Comparison of ENCODE assay signal across 19 cellular contexts in the genomic region with DNA sequence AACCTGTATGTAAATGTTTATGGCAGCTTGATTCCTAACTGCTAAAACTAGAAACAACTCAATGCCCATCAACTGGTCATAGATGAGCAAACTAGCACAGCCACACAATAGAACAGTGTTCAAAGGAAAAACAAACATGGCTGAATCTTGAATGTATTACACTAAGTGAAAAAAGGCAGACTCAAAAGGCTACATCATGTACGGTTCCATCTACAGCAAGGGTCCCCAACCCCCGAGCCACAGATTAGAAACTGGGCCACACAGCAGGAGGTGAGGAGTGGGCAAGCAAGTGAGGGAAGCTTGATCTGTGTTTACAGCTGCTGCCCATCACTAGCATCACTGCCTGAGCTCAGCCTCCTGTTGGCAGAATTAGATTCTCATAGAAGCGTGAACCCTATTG. TPM values are rescaled to one million over a fixed set of nuclear protein-coding genes. Genes with fewer than 3 reads are reported as not detected.
DNase-seq lines count a peak whose midpoint lies in the region; ATAC-seq and TF ChIP-seq lines count a peak whose summit lies in the region.
"Had no signal": no experiment of that assay in that cellular context is flagged by ENCODE, and none has a peak within 500 bp of the region (broad histone marks: within the 10 kb centered on the region; RNA-seq: fewer than 3 reads in every experiment).

No MANE protein-coding gene starts in this region.

- H3K27ac ChIP-seq in psoas muscle = peak overlapping the region; percentile 70
- H3K27ac ChIP-seq in effector memory CD4-positive, alpha-beta T cell (ENCODE audit: insufficient read depth, low read length, poor library complexity, severe bottlenecking) = no peak overlapping the region
- H3K27ac ChIP-seq in tibial artery = no peak overlapping the region
- H3K27ac ChIP-seq: pancreas, Peyer's patch, uterus had no signal

- H3K4me1 Mint-ChIP-seq in T-helper 2 cell treated with Interferon-gamma antibody and Interleukin-4, amounts not matched to agents 5 μg/mL and 100 μg/mL, for 36 hours (ENCODE audit: low read depth) = peaks cover 12% of the 10 kb centered on the region
- H3K4me1 Mint-ChIP-seq in HFFc6 (ENCODE audit: low read depth) (peaks cover 49% of the 10 kb centered on the region), chondrocyte (ENCODE audit: low read depth) (peaks cover 23% of the 10 kb centered on the region)

- H3K9me3 ChIP-seq in psoas muscle (no peaks in the 10 kb centered on the region), tibial artery (no peaks in the 10 kb centered on the region)
- no peaks in the 10 kb centered on the region for H3K9me3 ChIP-seq in effector memory CD4-positive, alpha-beta T cell (ENCODE audit: control insufficient read depth, low read length)
- H3K9me3 ChIP-seq: left lung, pancreas, Peyer's patch, uterus had no signal

- H3K9me3 Mint-ChIP-seq in T-helper 2 cell treated with Interferon-gamma antibody and Interleukin-4, amounts not matched to agents 5 μg/mL and 100 μg/mL, for 36 hours = no peaks in the 10 kb centered on the region
- no peaks in the 10 kb centered on the region for H3K9me3 Mint-ChIP-seq in HFFc6
- H3K9me3 Mint-ChIP-seq in chondrocyte (ENCODE audit: low read depth) = no peaks in the 10 kb centered on the region
- H3K9me3 Mint-ChIP-seq: stimulated activated naive B cell treated with anti-CD40 and anti-IgM and Interleukin-4, amounts not matched to agents 10 μg/mL and 1 μg/mL and 100 μg/mL, for 72 hours had no signal

- H3K27me3 Mint-ChIP-seq in T-helper 2 cell treated with Interferon-gamma antibody and Interleukin-4, amounts not matched to agents 5 μg/mL and 100 μg/mL, for 36 hours (ENCODE audit: low read depth) = no peaks in the 10 kb centered on the region
- no peaks in the 10 kb centered on the region for H3K27me3 Mint-ChIP-seq in HFFc6 (ENCODE audit: insufficient read depth)
- no peaks in the 10 kb centered on the region for H3K27me3 Mint-ChIP-seq in chondrocyte (ENCODE audit: low read depth)
- H3K27me3 Mint-ChIP-seq: activated CD8-positive, alpha-beta memory T cell treated with anti-CD3 and anti-CD28 coated beads, Interleukin-2, amount 10 ng/mL, durations not matched to agents 7 days and 5 days; stimulated activated naive B cell treated with anti-CD40 and anti-IgM and Interleukin-4, amounts not matched to agents 10 μg/mL and 1 μg/mL and 100 μg/mL, for 72 hours had no signal

- H3K4me1 ChIP-seq in psoas muscle = peaks cover 31% of the 10 kb centered on the region
- no peaks in the 10 kb centered on the region for H3K4me1 ChIP-seq in effector memory CD4-positive, alpha-beta T cell (ENCODE audit: control insufficient read depth, insufficient read depth, low read length, poor library complexity, severe bottlenecking)
- H3K4me1 ChIP-seq in tibial artery = peaks cover 0 to 11% (median under 1%) of the 10 kb centered on the region in 4 donors
- H3K4me1 ChIP-seq: pancreas, Peyer's patch, uterus had no signal

- TF ChIP-seq CTCF in HFFc6 (IDR thresholded peaks at IDR 0.05) (no peak), chondrocyte (IDR thresholded peaks at IDR 0.05) (no peak), psoas muscle (IDR thresholded peaks at IDR 0.05) (no peak), tibial artery (IDR thresholded peaks at IDR 0.05) (no peak)

- H3K27ac Mint-ChIP-seq in T-helper 2 cell treated with Interferon-gamma antibody and Interleukin-4, amounts not matched to agents 5 μg/mL and 100 μg/mL, for 36 hours = peak overlapping the region; percentile 27
- H3K27ac Mint-ChIP-seq in HFFc6 = peak overlapping the region; percentile 93
- peak overlapping the region; percentile 32 for H3K27ac Mint-ChIP-seq in chondrocyte (ENCODE audit: unreplicated experiment)
- H3K27ac Mint-ChIP-seq: activated CD8-positive, alpha-beta memory T cell treated with anti-CD3 and anti-CD28 coated beads, Interleukin-2, amount 10 ng/mL, durations not matched to agents 7 days and 5 days; stimulated activated naive B cell treated with anti-CD40 and anti-IgM and Interleukin-4, amounts not matched to agents 10 μg/mL and 1 μg/mL and 100 μg/mL, for 72 hours had no signal

- H3K27me3 ChIP-seq in psoas muscle (ENCODE audit: insufficient read depth in 3 of 3, low read length in 2 of 3) (no peaks in the 10 kb centered on the region), tibial artery (no peaks in the 10 kb centered on the region)
- no peaks in the 10 kb centered on the region for H3K27me3 ChIP-seq in effector memory CD4-positive, alpha-beta T cell (replicated peaks; ENCODE audit: control insufficient read depth, insufficient read depth, low read length, poor library complexity, severe bottlenecking)
- H3K27me3 ChIP-seq: left lung, pancreas, Peyer's patch, uterus had no signal

- ATAC-seq in psoas muscle = no peak
- ATAC-seq: activated CD8-positive, alpha-beta memory T cell treated with anti-CD3 and anti-CD28 coated beads, Interleukin-2, amount 10 ng/mL, durations not matched to agents 7 days and 5 days; left lung; pancreas; stimulated activated naive B cell treated with anti-CD40 and anti-IgM and Interleukin-4, amounts not matched to agents 10 μg/mL and 1 μg/mL and 100 μg/mL, for 72 hours had no signal

- peaks cover 0 to 59% of the 10 kb centered on the region in 2 donors for H3K36me3 ChIP-seq in psoas muscle (ENCODE audit: insufficient read depth in 1 of 2, low read depth in 1 of 2)
- H3K36me3 ChIP-seq in effector memory CD4-positive, alpha-beta T cell (ENCODE audit: control insufficient read depth, insufficient read depth, low read length) = peaks cover 28% of the 10 kb centered on the region
- H3K36me3 ChIP-seq in tibial artery = peaks cover 8 to 62% (median 46%) of the 10 kb centered on the region in 3 donors
- H3K36me3 ChIP-seq: uterus had no signal

- DNase-seq in T-helper 2 cell treated with Interferon-gamma antibody and Interleukin-4, amounts not matched to agents 5 μg/mL and 100 μg/mL, for 36 hours (ENCODE audit: low spot score) = no peak
- no peak for DNase-seq in T-helper 2 cell
- DNase-seq in HFFc6 = no peak
- no peak for DNase-seq in chondrocyte (ENCODE audit: low spot score)
- peak in 1 of 2 donors; percentile 39 for DNase-seq in psoas muscle
- no peak for DNase-seq in effector memory CD4-positive, alpha-beta T cell
- DNase-seq in tibial artery = no peak
- no peak for DNase-seq in stimulated activated naive CD4-positive, alpha-beta T cell (lab: John Stamatoyannopoulos, UW)
- DNase-seq: activated CD8-positive, alpha-beta memory T cell treated with anti-CD3 and anti-CD28 coated beads, Interleukin-2, amount 10 ng/mL, durations not matched to agents 7 days and 5 days; activated naive CD4-positive, alpha-beta T cell treated with anti-CD3 and anti-CD28 coated beads, Interleukin-2, amount 50 U/mL, for 16 hours; left lung; NCI-H1048; NCI-H2081 treated with DMSO at 0.1 percent for 48 hours; NCI-H774; pancreas; Peyer's patch; stimulated activated CD4-positive, alpha-beta T cell treated with anti-CD3 and anti-CD28 coated beads, Interleukin-12 subunit alpha, Interleukin-12 subunit beta, amount 100 ng/mL, for 4 hours; stimulated activated naive B cell treated with anti-CD40 and anti-IgM and Interleukin-4, amounts not matched to agents 10 μg/mL and 1 μg/mL and 100 μg/mL, for 72 hours; uterus had no signal

- intact Hi-C loops in psoas muscle (cut with DNase I) (loop anchor here in 1 of 2 donors (10.0 kb wide), 1 partner anchor 56 kb away; no protein-coding TSS in a partner anchor), tibial artery (cut with DNase I; ENCODE audit: low total_unique reads) (no loop called here)

- H3K36me3 Mint-ChIP-seq in T-helper 2 cell treated with Interferon-gamma antibody and Interleukin-4, amounts not matched to agents 5 μg/mL and 100 μg/mL, for 36 hours (ENCODE audit: low read depth) = peaks cover 35% of the 10 kb centered on the region
- peaks cover 33% of the 10 kb centered on the region for H3K36me3 Mint-ChIP-seq in HFFc6 (ENCODE audit: low read depth)
- H3K36me3 Mint-ChIP-seq in chondrocyte (ENCODE audit: low read depth) = peaks cover 15% of the 10 kb centered on the region

- H3K4me3 ChIP-seq in psoas muscle (no peak overlapping the region), tibial artery (no peak overlapping the region)
- H3K4me3 ChIP-seq in effector memory CD4-positive, alpha-beta T cell (ENCODE audit: insufficient read depth, low read depth, low read length, poor library complexity, severe bottlenecking) = no peak overlapping the region
- H3K4me3 ChIP-seq: left lung, pancreas, Peyer's patch, uterus had no signal

- H3K4me3 Mint-ChIP-seq in T-helper 2 cell treated with Interferon-gamma antibody and Interleukin-4, amounts not matched to agents 5 μg/mL and 100 μg/mL, for 36 hours = no peak overlapping the region
- no peak overlapping the region for H3K4me3 Mint-ChIP-seq in HFFc6
- no peak overlapping the region for H3K4me3 Mint-ChIP-seq in chondrocyte (ENCODE audit: unreplicated experiment)
- H3K4me3 Mint-ChIP-seq: activated CD8-positive, alpha-beta memory T cell treated with anti-CD3 and anti-CD28 coated beads, Interleukin-2, amount 10 ng/mL, durations not matched to agents 7 days and 5 days; stimulated activated naive B cell treated with anti-CD40 and anti-IgM and Interleukin-4, amounts not matched to agents 10 μg/mL and 1 μg/mL and 100 μg/mL, for 72 hours had no signal

- 85 to 92% (median 91%) methylated on average over 3 of the region's 3 CpGs for whole genome bisulfite sequencing in psoas muscle, 3 donors

RNA-seq across cellular contexts. Expression of a gene that starts 8.0 kb away (rescaled TPM):
- total RNA-seq in HFFc6 (2021; fragmentation: NEBNext Ultra II Directional; extraction: Animal tissue kit (Norgen Biotek cat#: 25700)) = 10 to 100 TPM; 40.1 to 57.5 (median 49.4) TPM
- total RNA-seq in chondrocyte (16.4 to 25.5 TPM (median 19.7 TPM) in 3 replicates), psoas muscle (10 to 100 TPM; 38.1 to 67.1 (median 56.0) TPM)
- polyA plus RNA-seq in psoas muscle = 10 to 100 TPM; 33.0 to 98.9 (median 33.5) TPM

RNA-seq across cellular contexts. Expression of a gene that starts 23.6 kb away (rescaled TPM):
- total RNA-seq in HFFc6 (2021; fragmentation: NEBNext Ultra II Directional; extraction: Animal tissue kit (Norgen Biotek cat#: 25700)) = under 1 TPM in 4 of 6 experiments, not detected in 2; 0.02 to 0.23 (median 0.21) TPM
- total RNA-seq in chondrocyte (4.8 to 58.3 TPM (median 57.8 TPM) in 3 replicates), psoas muscle (10 to 100 TPM in 3 of 4 donors, 1 to 10 TPM in 1; 8.4 to 26.4 (median 15.2) TPM)
- polyA plus RNA-seq in psoas muscle = 10 to 100 TPM in 1 of 3 donors, 1 to 10 TPM in 2; 6.1 to 15.0 (median 8.0) TPM

Comparison
In these comparisons a context has a peak if more than half of its experiments do, and no peak if none do; other contexts are left out.
1. H3K27ac Mint-ChIP-seq: peak in every context shown above with its lines; median percentile 93 in HFFc6; 32 in chondrocyte; 27 in T-helper 2 cell treated with Interferon-gamma antibody and Interleukin-4, amounts not matched to agents 5 μg/mL and 100 μg/mL, for 36 hours.